ENCODE assay signal across 15 cellular contexts in genomic region chr9:137441935-137442321, GRCh38. TPM values are rescaled to one million over a fixed set of nuclear protein-coding genes. Genes with fewer than 3 reads are reported as not detected.
DNase-seq lines count a peak whose midpoint lies in the region; ATAC-seq and TF ChIP-seq lines count a peak whose summit lies in the region.
"Had no signal": no experiment of that assay in that cellular context is flagged by ENCODE, and none has a peak within 500 bp of the region (broad histone marks: within the 10 kb centered on the region; RNA-seq: fewer than 3 reads in every experiment).

No MANE protein-coding gene starts in this region.

- H3K4me1 Mint-ChIP-seq in activated CD4-positive, alpha-beta T cell treated with anti-CD3 and anti-CD28 coated beads, Interleukin-2, amount 10 ng/mL, durations not matched to agents 7 days and 5 days = peaks cover 13% of the 10 kb centered on the region

- ATAC-seq in GM18519 (IDR thresholded peaks at IDR 0.05; ENCODE audit: low FRiP score, unreplicated experiment) = no peak
- no peak for ATAC-seq in HG02981 (IDR thresholded peaks at IDR 0.05; ENCODE audit: unreplicated experiment)
- ATAC-seq in HG03175 (IDR thresholded peaks at IDR 0.05; ENCODE audit: unreplicated experiment) = no peak

- WGBS in esophagus muscularis mucosa = 33% methylated on average over 4 of the region's 7 CpGs
- 15 to 20% (median 19%) methylated on average over 7 of the region's 7 CpGs for WGBS in spleen, 5 donors

- TF ChIP-seq POLR2A in Peyer's patch (IDR thresholded peaks at IDR 0.05) = no peak
- TF ChIP-seq POLR2A in esophagus muscularis mucosa (IDR thresholded peaks at IDR 0.05; ENCODE audit: low read depth) = no peak
- TF ChIP-seq POLR2A in spleen (IDR thresholded peaks at IDR 0.05) = no peak

- TF ChIP-seq CTCF in Peyer's patch (IDR thresholded peaks at IDR 0.05) = no peak
- TF ChIP-seq CTCF in esophagus muscularis mucosa (IDR thresholded peaks at IDR 0.05) = no peak
- no peak for TF ChIP-seq CTCF in spleen (IDR thresholded peaks at IDR 0.05 in 8 of 11, conservative IDR thresholded peaks at IDR 0.05 in 3 of 11)

- DNase-seq in activated CD4-positive, alpha-beta T cell treated with anti-CD3 and anti-CD28 coated beads, Interleukin-2, amount 10 ng/mL, durations not matched to agents 7 days and 5 days = no peak
- DNase-seq in activated CD4-positive, alpha-beta T cell treated with anti-CD3 and anti-CD28 coated beads for 48 hours = no peak
- no peak for DNase-seq in Peyer's patch
- no peak for DNase-seq in esophagus muscularis mucosa (ENCODE audit: extremely low spot score)
- DNase-seq in spleen = no peak
- DNase-seq: activated CD8-positive, alpha-beta memory T cell treated with anti-CD3 and anti-CD28 coated beads, Interleukin-2, amount 50 U/mL, for 48 hours; cortex of kidney had no signal

- H3K4me1 ChIP-seq in Peyer's patch (peaks cover 0 to 30% (median 6%) of the 10 kb centered on the region in 4 donors), esophagus muscularis mucosa (peaks cover 7 to 22% (median 15%) of the 10 kb centered on the region in 4 donors), spleen (peaks cover 7 to 39% (median 23%) of the 10 kb centered on the region in 6 donors)

- no peak for TF ChIP-seq EP300 in esophagus muscularis mucosa (IDR thresholded peaks at IDR 0.05)

- no peaks in the 10 kb centered on the region for H3K9me3 Mint-ChIP-seq in activated CD4-positive, alpha-beta T cell treated with anti-CD3 and anti-CD28 coated beads, Interleukin-2, amount 10 ng/mL, durations not matched to agents 7 days and 5 days

- POLR2A ChIA-PET in activated CD4-positive, alpha-beta T cell treated with anti-CD3 and anti-CD28 coated beads, Interleukin-2, amount 10 ng/mL, durations not matched to agents 7 days and 5 days (lab: Charles Lee) = no interaction called here

- H3K27ac ChIP-seq in Peyer's patch = peak overlapping the region in 3 of 4 donors; percentile 45 to 78 (median 69)
- no peak overlapping the region for H3K27ac ChIP-seq in esophagus muscularis mucosa (replicated peaks in 1 of 4)
- H3K27ac ChIP-seq in spleen = no peak overlapping the region
- H3K27ac ChIP-seq: SJSA1 had no signal

- H3K27me3 Mint-ChIP-seq in activated CD4-positive, alpha-beta T cell treated with anti-CD3 and anti-CD28 coated beads, Interleukin-2, amount 10 ng/mL, durations not matched to agents 7 days and 5 days = peaks cover 18% of the 10 kb centered on the region

- intact Hi-C loops in esophagus muscularis mucosa (cut with DNase I) = no loop called here
- intact Hi-C loops in spleen (cut with DNase I; ENCODE audit: low total_unique reads) = no loop called here

- peaks cover 0 to 4% of the 10 kb centered on the region in 2 donors for H3K27me3 ChIP-seq in Peyer's patch
- H3K27me3 ChIP-seq in esophagus muscularis mucosa = peaks cover 0 to 74% (median 13%) of the 10 kb centered on the region in 4 donors
- peaks cover 0 to 75% (median 28%) of the 10 kb centered on the region in 7 donors for H3K27me3 ChIP-seq in spleen (replicated peaks in 1 of 7)

- CTCF ChIA-PET in activated CD4-positive, alpha-beta T cell treated with anti-CD3 and anti-CD28 coated beads, Interleukin-2, amount 10 ng/mL, durations not matched to agents 7 days and 5 days (lab: Charles Lee) = interaction anchor here (1.1 to 2.4 kb wide), 2 partner anchors 15 to 18 kb away, joined by 3 to 10 read pairs; partner anchors contain the start of genes EXD3 and NOXA1

- peak overlapping the region; percentile 52 for H3K4me3 Mint-ChIP-seq in activated CD4-positive, alpha-beta T cell treated with anti-CD3 and anti-CD28 coated beads, Interleukin-2, amount 10 ng/mL, durations not matched to agents 7 days and 5 days

- H3K36me3 ChIP-seq in Peyer's patch = no peaks in the 10 kb centered on the region
- no peaks in the 10 kb centered on the region for H3K36me3 ChIP-seq in esophagus muscularis mucosa
- H3K36me3 ChIP-seq in spleen = no peaks in the 10 kb centered on the region
- H3K36me3 ChIP-seq: SJSA1 had no signal

- H3K4me3 ChIP-seq in Peyer's patch = peak overlapping the region; percentile 29 to 55 (median 43)
- H3K4me3 ChIP-seq in esophagus muscularis mucosa = peak overlapping the region; percentile 43 to 55 (median 46)
- H3K4me3 ChIP-seq in spleen = peak overlapping the region in 5 of 8 donors; percentile 31 to 69 (median 41)
- H3K4me3 ChIP-seq: SJSA1 had no signal

- H3K36me3 Mint-ChIP-seq in activated CD4-positive, alpha-beta T cell treated with anti-CD3 and anti-CD28 coated beads, Interleukin-2, amount 10 ng/mL, durations not matched to agents 7 days and 5 days (ENCODE audit: low read depth) = no peaks in the 10 kb centered on the region

- no peak overlapping the region for H3K27ac Mint-ChIP-seq in activated CD4-positive, alpha-beta T cell treated with anti-CD3 and anti-CD28 coated beads, Interleukin-2, amount 10 ng/mL, durations not matched to agents 7 days and 5 days

- H3K9me3 ChIP-seq in Peyer's patch = no peaks in the 10 kb centered on the region
- no peaks in the 10 kb centered on the region for H3K9me3 ChIP-seq in esophagus muscularis mucosa
- H3K9me3 ChIP-seq in spleen = no peaks in the 10 kb centered on the region
- H3K9me3 ChIP-seq: SJSA1 had no signal

RNA-seq across cellular contexts. Expression of gene ENTPD8, which starts 0.8 kb away (rescaled TPM):
- total RNA-seq in activated CD4-positive, alpha-beta T cell treated with anti-CD3 and anti-CD28 coated beads, Interleukin-2, amount 10 ng/mL, durations not matched to agents 7 days and 5 days = not detected
- total RNA-seq in Peyer's patch (100 to 1,000 TPM in 2 of 4 donors, 10 to 100 TPM in 2; 26.4 to 143 (median 104) TPM), esophagus muscularis mucosa (not detected), spleen (under 1 TPM in 3 of 7 donors, not detected in 4; 0.26 to 0.37 (median 0.28) TPM)
- polyA plus RNA-seq in spleen = under 1 TPM; 0.07 to 0.10 (median 0.09) TPM
- total RNA-seq: M059J, SJSA1, subcutaneous adipose tissue had no signal

RNA-seq across cellular contexts. Expression of gene NSMF, which starts 17.2 kb away (rescaled TPM):
- 10 to 100 TPM; 57.6 to 60.3 TPM for total RNA-seq in activated CD4-positive, alpha-beta T cell treated with anti-CD3 and anti-CD28 coated beads, Interleukin-2, amount 10 ng/mL, durations not matched to agents 7 days and 5 days
- 100 to 1,000 TPM in 3 of 4 donors, 10 to 100 TPM in 1; 47.0 to 135 (median 117) TPM for total RNA-seq in Peyer's patch
- 10 to 100 TPM; 41.9 to 71.0 (median 58.9) TPM for total RNA-seq in esophagus muscularis mucosa
- 10 to 100 TPM; 21.8 to 39.0 (median 25.5) TPM for total RNA-seq in spleen
- polyA plus RNA-seq in spleen = 10 to 100 TPM; 21.8 to 49.3 (median 26.7) TPM

RNA-seq across cellular contexts. Expression of gene NOXA1, which starts 18.7 kb away (rescaled TPM):
- 1 to 10 TPM in 1 of 2 experiments, under 1 TPM in 1; 0.46 to 1.1 TPM for total RNA-seq in activated CD4-positive, alpha-beta T cell treated with anti-CD3 and anti-CD28 coated beads, Interleukin-2, amount 10 ng/mL, durations not matched to agents 7 days and 5 days
- 10 to 100 TPM; 28.2 to 37.3 (median 33.2) TPM for total RNA-seq in Peyer's patch
- total RNA-seq in esophagus muscularis mucosa = 1 to 10 TPM; 2.1 to 4.0 (median 3.0) TPM
- total RNA-seq in spleen = 10 to 100 TPM in 2 of 7 donors, 1 to 10 TPM in 5; 1.9 to 15.0 (median 5.3) TPM
- 10 to 100 TPM in 1 of 3 donors, 1 to 10 TPM in 2; 3.2 to 10.7 (median 7.8) TPM for polyA plus RNA-seq in spleen
- total RNA-seq: G401, H4, M059J, SJSA1 had no signal

RNA-seq across cellular contexts. Expression of gene EXD3, which starts 19.0 kb away (rescaled TPM):
- total RNA-seq in activated CD4-positive, alpha-beta T cell treated with anti-CD3 and anti-CD28 coated beads, Interleukin-2, amount 10 ng/mL, durations not matched to agents 7 days and 5 days = 10 to 100 TPM; 10.3 to 13.2 TPM
- 10 to 100 TPM; 38.7 to 82.4 (median 61.6) TPM for total RNA-seq in Peyer's patch
- total RNA-seq in esophagus muscularis mucosa = 10 to 100 TPM in 3 of 4 donors, 1 to 10 TPM in 1; 8.3 to 22.3 (median 14.2) TPM
- 10 to 100 TPM; 14.5 to 52.8 (median 29.8) TPM for total RNA-seq in spleen
- polyA plus RNA-seq in spleen = 10 to 100 TPM; 15.6 to 62.3 (median 43.4) TPM

Comparison
In these comparisons a context has a peak if more than half of its experiments do, and no peak if none do; other contexts are left out.
1. H3K27ac ChIP-seq: peak in Peyer's patch (3 of 4); none in esophagus muscularis mucosa (0 of 4) and spleen (0 of 8).
2. RNA of gene ENTPD8, which starts 0.8 kb away (total RNA-seq): 26.4 to 143 TPM in Peyer's patch; 0.26 to 0.37 TPM in spleen, not detected in activated CD4-positive, alpha-beta T cell treated with anti-CD3 and anti-CD28 coated beads, Interleukin-2, amount 10 ng/mL, durations not matched to agents 7 days and 5 days and not detected in esophagus muscularis mucosa; every median in the first group is over 10 times any median in the second.
3. Peak in every context shown above with its lines, with median percentiles within 50 percentile points of each other: H3K4me3 ChIP-seq.